In the genomic region with DNA sequence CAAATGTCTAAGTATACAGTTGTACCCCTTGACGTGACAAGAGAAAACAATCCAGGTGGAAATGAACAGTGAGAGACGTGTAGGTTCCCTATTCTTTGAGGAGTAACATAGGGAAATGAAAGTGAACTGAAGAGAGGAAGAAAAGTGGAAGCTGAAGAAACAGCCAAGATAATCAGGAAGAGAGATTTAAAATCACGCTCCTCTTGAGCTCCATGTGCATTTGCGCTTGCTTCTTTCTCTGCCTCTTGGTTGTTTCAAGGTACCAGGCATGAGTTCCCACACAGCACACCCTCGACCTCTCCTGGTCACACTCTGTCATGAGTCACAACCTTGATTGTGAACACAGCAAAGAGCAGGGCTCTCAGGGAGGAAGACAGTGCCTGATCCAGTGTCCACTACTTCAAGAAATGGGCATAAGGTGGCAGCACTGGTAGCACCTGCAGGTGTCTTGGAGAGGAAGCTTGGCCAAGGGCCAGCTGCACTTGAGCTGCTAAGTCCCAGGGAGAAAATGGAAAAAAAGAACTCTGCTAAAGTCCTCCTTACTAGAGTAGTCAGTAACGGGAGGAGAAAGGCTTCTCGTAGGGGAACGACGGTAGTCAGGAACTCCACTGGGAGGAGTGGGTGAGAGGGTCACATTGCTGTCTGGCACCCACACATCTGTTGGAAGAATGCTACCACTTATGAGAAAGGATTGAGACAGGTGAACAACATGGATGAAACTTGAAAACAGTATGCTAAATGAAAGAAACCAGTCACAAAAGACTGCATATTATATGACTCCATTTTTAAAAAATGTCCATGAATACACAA, we compare ENCODE assay signal across 1 cellular context.
A peak's percentile ranks its signal among the peaks of the same experiment; 100 is the strongest.
TF ChIP-seq lines count a peak whose summit lies in the region.

No MANE protein-coding gene starts in this region.

TF ChIP-seq in GM23338, 12 proteins besides CTCF, POLR2A, EP300 and RAD21 (continued from another document):
- TF ChIP-seq, protein P1, sequence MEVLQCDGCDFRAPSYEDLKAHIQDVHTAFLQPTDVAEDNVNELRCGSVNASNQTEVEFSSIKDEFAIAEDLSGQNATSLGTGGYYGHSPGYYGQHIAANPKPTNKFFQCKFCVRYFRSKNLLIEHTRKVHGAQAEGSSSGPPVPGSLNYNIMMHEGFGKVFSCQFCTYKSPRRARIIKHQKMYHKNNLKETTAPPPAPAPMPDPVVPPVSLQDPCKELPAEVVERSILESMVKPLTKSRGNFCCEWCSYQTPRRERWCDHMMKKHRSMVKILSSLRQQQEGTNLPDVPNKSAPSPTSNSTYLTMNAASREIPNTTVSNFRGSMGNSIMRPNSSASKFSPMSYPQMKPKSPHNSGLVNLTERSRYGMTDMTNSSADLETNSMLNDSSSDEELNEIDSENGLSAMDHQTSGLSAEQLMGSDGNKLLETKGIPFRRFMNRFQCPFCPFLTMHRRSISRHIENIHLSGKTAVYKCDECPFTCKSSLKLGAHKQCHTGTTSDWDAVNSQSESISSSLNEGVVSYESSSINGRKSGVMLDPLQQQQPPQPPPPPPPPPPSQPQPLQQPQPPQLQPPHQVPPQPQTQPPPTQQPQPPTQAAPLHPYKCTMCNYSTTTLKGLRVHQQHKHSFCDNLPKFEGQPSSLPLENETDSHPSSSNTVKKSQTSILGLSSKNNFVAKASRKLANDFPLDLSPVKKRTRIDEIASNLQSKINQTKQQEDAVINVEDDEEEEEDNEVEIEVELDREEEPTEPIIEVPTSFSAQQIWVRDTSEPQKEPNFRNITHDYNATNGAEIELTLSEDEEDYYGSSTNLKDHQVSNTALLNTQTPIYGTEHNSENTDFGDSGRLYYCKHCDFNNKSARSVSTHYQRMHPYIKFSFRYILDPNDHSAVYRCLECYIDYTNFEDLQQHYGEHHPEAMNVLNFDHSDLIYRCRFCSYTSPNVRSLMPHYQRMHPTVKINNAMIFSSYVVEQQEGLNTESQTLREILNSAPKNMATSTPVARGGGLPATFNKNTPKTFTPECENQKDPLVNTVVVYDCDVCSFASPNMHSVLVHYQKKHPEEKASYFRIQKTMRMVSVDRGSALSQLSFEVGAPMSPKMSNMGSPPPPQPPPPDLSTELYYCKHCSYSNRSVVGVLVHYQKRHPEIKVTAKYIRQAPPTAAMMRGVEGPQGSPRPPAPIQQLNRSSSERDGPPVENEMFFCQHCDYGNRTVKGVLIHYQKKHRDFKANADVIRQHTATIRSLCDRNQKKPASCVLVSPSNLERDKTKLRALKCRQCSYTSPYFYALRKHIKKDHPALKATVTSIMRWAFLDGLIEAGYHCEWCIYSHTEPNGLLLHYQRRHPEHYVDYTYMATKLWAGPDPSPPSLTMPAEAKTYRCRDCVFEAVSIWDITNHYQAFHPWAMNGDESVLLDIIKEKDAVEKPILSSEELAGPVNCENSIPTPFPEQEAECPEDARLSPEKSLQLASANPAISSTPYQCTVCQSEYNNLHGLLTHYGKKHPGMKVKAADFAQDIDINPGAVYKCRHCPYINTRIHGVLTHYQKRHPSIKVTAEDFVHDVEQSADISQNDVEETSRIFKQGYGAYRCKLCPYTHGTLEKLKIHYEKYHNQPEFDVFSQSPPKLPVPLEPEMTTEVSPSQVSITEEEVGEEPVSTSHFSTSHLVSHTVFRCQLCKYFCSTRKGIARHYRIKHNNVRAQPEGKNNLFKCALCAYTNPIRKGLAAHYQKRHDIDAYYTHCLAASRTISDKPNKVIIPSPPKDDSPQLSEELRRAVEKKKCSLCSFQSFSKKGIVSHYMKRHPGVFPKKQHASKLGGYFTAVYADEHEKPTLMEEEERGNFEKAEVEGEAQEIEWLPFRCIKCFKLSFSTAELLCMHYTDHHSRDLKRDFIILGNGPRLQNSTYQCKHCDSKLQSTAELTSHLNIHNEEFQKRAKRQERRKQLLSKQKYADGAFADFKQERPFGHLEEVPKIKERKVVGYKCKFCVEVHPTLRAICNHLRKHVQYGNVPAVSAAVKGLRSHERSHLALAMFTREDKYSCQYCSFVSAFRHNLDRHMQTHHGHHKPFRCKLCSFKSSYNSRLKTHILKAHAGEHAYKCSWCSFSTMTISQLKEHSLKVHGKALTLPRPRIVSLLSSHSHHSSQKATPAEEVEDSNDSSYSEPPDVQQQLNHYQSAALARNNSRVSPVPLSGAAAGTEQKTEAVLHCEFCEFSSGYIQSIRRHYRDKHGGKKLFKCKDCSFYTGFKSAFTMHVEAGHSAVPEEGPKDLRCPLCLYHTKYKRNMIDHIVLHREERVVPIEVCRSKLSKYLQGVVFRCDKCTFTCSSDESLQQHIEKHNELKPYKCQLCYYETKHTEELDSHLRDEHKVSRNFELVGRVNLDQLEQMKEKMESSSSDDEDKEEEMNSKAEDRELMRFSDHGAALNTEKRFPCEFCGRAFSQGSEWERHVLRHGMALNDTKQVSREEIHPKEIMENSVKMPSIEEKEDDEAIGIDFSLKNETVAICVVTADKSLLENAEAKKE (CRISPR knock-in tag; IDR thresholded peaks at IDR 0.05), result peak; percentile 6; the same call in 1 of the 2 replicates
- TF ChIP-seq JUNB (IDR thresholded peaks at IDR 0.05; ENCODE audit: unreplicated experiment) (no peak), ZNF331 (CRISPR knock-in tag; IDR thresholded peaks at IDR 0.05; ENCODE audit: low read depth) (no peak), ZNF114 (CRISPR knock-in tag; IDR thresholded peaks at IDR 0.05) (no peak), NANOG (IDR thresholded peaks at IDR 0.05; ENCODE audit: borderline replicate concordance) (no peak)
